Comparison of ENCODE assay signal across 20 cellular contexts in the genomic region with DNA sequence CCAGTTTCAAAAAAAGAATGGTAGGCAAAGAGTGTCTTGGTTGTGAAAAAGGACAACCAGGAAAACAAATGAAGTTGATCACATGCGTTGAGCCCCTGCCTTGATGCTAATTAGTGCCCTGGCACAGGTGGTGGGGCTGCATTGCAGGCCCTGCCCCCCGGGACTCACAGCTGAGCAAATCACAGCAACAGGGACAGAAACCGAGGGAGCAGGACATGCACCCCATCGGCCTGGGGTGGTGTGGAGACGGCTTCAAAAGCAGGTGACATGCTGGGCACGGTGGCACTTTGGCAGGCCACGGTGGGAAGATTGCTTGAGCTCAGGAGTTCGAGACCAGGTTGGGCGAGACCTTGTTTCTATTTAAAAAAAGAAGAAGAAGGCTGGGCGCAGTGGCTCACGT. TPM values are rescaled to one million over a fixed set of nuclear protein-coding genes. Genes with fewer than 3 reads are reported as not detected.
A peak's percentile ranks its signal among the peaks of the same experiment; 100 is the strongest.
DNase-seq lines count a peak whose midpoint lies in the region; ATAC-seq and TF ChIP-seq lines count a peak whose summit lies in the region.
"Had no signal": no experiment of that assay in that cellular context is flagged by ENCODE, and none has a peak within 500 bp of the region (broad histone marks: within the 10 kb centered on the region; RNA-seq: fewer than 3 reads in every experiment).

No MANE protein-coding gene starts in this region.

- no peaks in the 10 kb centered on the region for H3K9me3 Mint-ChIP-seq in progenitor cell of endocrine pancreas (ENCODE audit: low read depth)
- H3K9me3 Mint-ChIP-seq: activated naive CD4-positive, alpha-beta T cell treated with anti-CD3 and anti-CD28 coated beads for 36 hours; stimulated activated naive B cell treated with anti-CD40 and anti-IgM and Interleukin-4, amounts not matched to agents 10 μg/mL and 1 μg/mL and 100 μg/mL, for 72 hours had no signal

- H3K4me1 ChIP-seq in iPS-18a (ENCODE audit: control insufficient read depth, low read depth, low read length): peaks cover 60% of the 10 kb centered on the region

- peak overlapping the region; percentile 10 for H3K4me3 Mint-ChIP-seq in progenitor cell of endocrine pancreas (ENCODE audit: low read depth)
- H3K4me3 Mint-ChIP-seq: activated naive CD4-positive, alpha-beta T cell treated with anti-CD3 and anti-CD28 coated beads for 36 hours had no signal

- H3K27ac ChIP-seq in iPS-18a (ENCODE audit: low read length) (no peak overlapping the region), RWPE1 (no peak overlapping the region)
- H3K27ac ChIP-seq: prostate gland had no signal

- peak; percentile 47 for DNase-seq in NCI-H2171 treated with DMSO at 0.1 percent for 48 hours (lab: John Stamatoyannopoulos, UW)
- no peak for DNase-seq in NCI-H2171 (lab: John Stamatoyannopoulos, UW)
- DNase-seq in NCI-H69 (lab: John Stamatoyannopoulos, UW): peak; percentile 70
- no peak for DNase-seq in progenitor cell of endocrine pancreas (ENCODE audit: low spot score, unreplicated experiment)
- no peak for DNase-seq in GM19238 (ENCODE audit: insufficient read length, low spot score)
- DNase-seq in RWPE1 (ENCODE audit: low spot score): no peak
- DNase-seq: activated CD4-positive, alpha-beta T cell treated with anti-CD3 and anti-CD28 coated beads for 1 hour; activated CD8-positive, alpha-beta memory T cell treated with anti-CD3 and anti-CD28 coated beads, Interleukin-2, amount 50 U/mL, for 4 hours; activated naive CD4-positive, alpha-beta T cell treated with anti-CD3 and anti-CD28 coated beads for 36 hours; C1 segment of cervical spinal cord; cortex of kidney; kidney glomerular epithelial cell; NCI-H2107; SHP77; stimulated activated naive B cell treated with anti-CD40 and anti-IgM and Interleukin-4, amounts not matched to agents 10 μg/mL and 1 μg/mL and 100 μg/mL, for 72 hours had no signal

- peaks cover 80% of the 10 kb centered on the region for H3K27me3 Mint-ChIP-seq in progenitor cell of endocrine pancreas

- no peak overlapping the region for H3K9ac ChIP-seq in iPS-18a (ENCODE audit: low read length)

- no peak overlapping the region for H3K27ac Mint-ChIP-seq in progenitor cell of endocrine pancreas
- H3K27ac Mint-ChIP-seq: activated naive CD4-positive, alpha-beta T cell treated with anti-CD3 and anti-CD28 coated beads for 36 hours; stimulated activated naive B cell treated with anti-CD40 and anti-IgM and Interleukin-4, amounts not matched to agents 10 μg/mL and 1 μg/mL and 100 μg/mL, for 72 hours had no signal

- peaks cover 2% of the 10 kb centered on the region for H3K36me3 Mint-ChIP-seq in progenitor cell of endocrine pancreas (ENCODE audit: insufficient read depth)

- TF ChIP-seq CTCF in progenitor cell of endocrine pancreas (IDR thresholded peaks at IDR 0.05; ENCODE audit: unreplicated experiment) (no peak), RWPE1 (conservative IDR thresholded peaks at IDR 0.05; ENCODE audit: low read depth) (no peak)

- POLR2A ChIA-PET in RWPE1 (lab: Yijun Ruan, JAX; ENCODE audit: low non-redundant PET): no interaction called here

- peaks cover 2% of the 10 kb centered on the region for H3K36me3 ChIP-seq in iPS-18a (ENCODE audit: control insufficient read depth, low read depth, low read length)
- H3K36me3 ChIP-seq: prostate gland, tibial nerve had no signal

- peaks cover 19% of the 10 kb centered on the region for H3K4me1 Mint-ChIP-seq in progenitor cell of endocrine pancreas (ENCODE audit: low read depth)

- CTCF ChIA-PET in RWPE1 (lab: Yijun Ruan, JAX): no interaction called here

- H3K4me3 ChIP-seq in iPS-18a (ENCODE audit: low read length): peak overlapping the region; percentile 68
- H3K4me3 ChIP-seq: prostate gland had no signal

- no peak for ATAC-seq in GM21423 (IDR thresholded peaks at IDR 0.05; ENCODE audit: unreplicated experiment)
- ATAC-seq: esophagus mucosa; stimulated activated naive B cell treated with anti-CD40 and anti-IgM and Interleukin-4, amounts not matched to agents 10 μg/mL and 1 μg/mL and 100 μg/mL, for 72 hours had no signal

- H3K27me3 ChIP-seq in iPS-18a (ENCODE audit: control insufficient read depth, insufficient read depth, low read length): peaks cover 49% of the 10 kb centered on the region

- no peaks in the 10 kb centered on the region for H3K9me3 ChIP-seq in iPS-18a (ENCODE audit: control insufficient read depth, low read depth, low read length)
- H3K9me3 ChIP-seq: prostate gland, tibial nerve had no signal

RNA-seq across cellular contexts. Expression of a gene that starts 1.1 kb away (rescaled TPM):
- 2.0 and 2.7 TPM in 2 replicates for total RNA-seq in progenitor cell of endocrine pancreas

Comparison
In these comparisons a context has a peak if more than half of its experiments do, and no peak if none do; other contexts are left out.
1. DNase-seq: peak in NCI-H2171 treated with DMSO at 0.1 percent for 48 hours (single experiment) and NCI-H69 (single experiment); none in NCI-H2171 (single experiment), progenitor cell of endocrine pancreas (single experiment), GM19238 (single experiment) and RWPE1 (single experiment).